In genomic region chr1:179954494-179955317, GRCh38 we compare ENCODE assay signal across 8 cellular contexts.
DNase-seq lines count a peak whose midpoint lies in the region; ATAC-seq lines count a peak whose summit lies in the region.

Gene CEP350, plus strand, starts transcription at chr1:179954810. Its CDS starts 31,372 bp downstream, at chr1:179986182.

- peak; percentile 73 to 98 (median 91) for DNase-seq in C1 segment of cervical spinal cord (lab: John Stamatoyannopoulos, UW)
- peak; percentile 87 for DNase-seq in NCI-H748 treated with DMSO at 0.1 percent for 48 hours (lab: John Stamatoyannopoulos, UW)
- peak; percentile 86 to 95 for DNase-seq in activated CD4-positive, alpha-beta T cell treated with anti-CD3 and anti-CD28 coated beads, Interleukin-2, amount 50 U/mL, for 24 hours (ENCODE audit: low read depth in 1 of 2, low spot score in 1 of 2)
- DNase-seq in dedifferentiated amniotic fluid mesenchymal stem cell (ENCODE audit: extremely low spot score): peak; percentile 99
- peak; percentile 100 for DNase-seq in left kidney (ENCODE audit: low read depth, low spot score)
- peak; percentile 96 to 98 for DNase-seq in stimulated activated CD4-positive, alpha-beta T cell treated with anti-CD3 and anti-CD28 coated beads, Interleukin-2, amount 100 ng/mL, for 24 hours

- peak; percentile 83 for ATAC-seq in GM19372 (IDR thresholded peaks at IDR 0.05; ENCODE audit: low read depth, unreplicated experiment)
- peak; percentile 90 for ATAC-seq in HG03558 (IDR thresholded peaks at IDR 0.05; ENCODE audit: extremely low read depth, unreplicated experiment)

Comparison
In these comparisons a context has a peak if more than half of its experiments do, and no peak if none do; other contexts are left out.
1. Peak in every context shown above with its lines: DNase-seq and ATAC-seq.